8 cellular contexts compared by ENCODE assay signal in genomic region chr7:33128631-33128989, GRCh38. TPM values are rescaled to one million over a fixed set of nuclear protein-coding genes. Genes with fewer than 3 reads are reported as not detected.
DNase-seq lines count a peak whose midpoint lies in the region; ATAC-seq, FAIRE-seq and TF ChIP-seq lines count a peak whose summit lies in the region.

No MANE protein-coding gene starts in this region.

- H3K4me1 ChIP-seq in keratinocyte (ENCODE audit: control insufficient read depth, extremely low read depth, insufficient read depth, low read length) (peaks cover 3% of the 10 kb centered on the region), stomach smooth muscle (ENCODE audit: control insufficient read depth, insufficient read depth, low read length) (peaks cover 9% of the 10 kb centered on the region)

- peaks cover 3% of the 10 kb centered on the region for H3K27me3 Mint-ChIP-seq in activated naive CD8-positive, alpha-beta T cell treated with anti-CD3 and anti-CD28 coated beads, Interleukin-2, amount 10 ng/mL, durations not matched to agents 7 days and 5 days

- ATAC-seq in activated naive CD8-positive, alpha-beta T cell treated with anti-CD3 and anti-CD28 coated beads, Interleukin-2, amount 10 ng/mL, durations not matched to agents 7 days and 5 days (ENCODE audit: low read depth): no peak
- no peak for ATAC-seq in esophagus mucosa

- DNase-seq in DMS153 treated with DMSO at 0.1 percent for 48 hours (lab: John Stamatoyannopoulos, UW; ENCODE audit: unreplicated experiment) (peak; percentile 61), DMS153 (lab: John Stamatoyannopoulos, UW) (no peak), keratinocyte (ENCODE audit: low read depth, low spot score) (no peak), NCI-H2196 treated with DMSO at 0.1 percent for 48 hours (lab: John Stamatoyannopoulos, UW; ENCODE audit: unreplicated experiment) (no peak)
- no peak for DNase-seq in activated naive CD8-positive, alpha-beta T cell treated with anti-CD3 and anti-CD28 coated beads, Interleukin-2, amount 10 ng/mL, durations not matched to agents 7 days and 5 days
- no peak for DNase-seq in activated CD4-positive, CD25-positive, alpha-beta regulatory T cell (lab: John Stamatoyannopoulos, UW)

- peak overlapping the region; percentile 86 for H3K27ac Mint-ChIP-seq in activated naive CD8-positive, alpha-beta T cell treated with anti-CD3 and anti-CD28 coated beads, Interleukin-2, amount 10 ng/mL, durations not matched to agents 7 days and 5 days

- H3K9me3 Mint-ChIP-seq in activated naive CD8-positive, alpha-beta T cell treated with anti-CD3 and anti-CD28 coated beads, Interleukin-2, amount 10 ng/mL, durations not matched to agents 7 days and 5 days: no peaks in the 10 kb centered on the region

- POLR2A ChIA-PET in activated naive CD8-positive, alpha-beta T cell treated with anti-CD3 and anti-CD28 coated beads, Interleukin-2, amount 10 ng/mL, durations not matched to agents 7 days and 5 days (lab: Charles Lee): no interaction called here

- peak overlapping the region; percentile 81 for H3K4me2 ChIP-seq in keratinocyte (ENCODE audit: control insufficient read depth, extremely low read depth, insufficient read depth, low read depth, low read length)

- H3K27ac ChIP-seq in keratinocyte (ENCODE audit: control insufficient read depth, insufficient read depth, low read length): peak overlapping the region; percentile 51
- H3K27ac ChIP-seq in stomach smooth muscle (ENCODE audit: low read length): peak overlapping the region; percentile 73

- H3K79me2 ChIP-seq in keratinocyte (ENCODE audit: control insufficient read depth, insufficient read depth, low read length): no peaks in the 10 kb centered on the region

- H2AFZ ChIP-seq in keratinocyte (ENCODE audit: control insufficient read depth, low read length): peak overlapping the region; percentile 99

- H3K36me3 ChIP-seq in keratinocyte (ENCODE audit: control insufficient read depth in 2 of 2, extremely low read depth in 1 of 2, insufficient read depth in 2 of 2, low read length in 2 of 2): no peaks in the 10 kb centered on the region
- no peaks in the 10 kb centered on the region for H3K36me3 ChIP-seq in stomach smooth muscle (ENCODE audit: control insufficient read depth in 2 of 2, insufficient read depth in 2 of 2, low read length in 2 of 2)

- H3K9me3 ChIP-seq in keratinocyte (ENCODE audit: control insufficient read depth, low read depth, low read length): no peaks in the 10 kb centered on the region
- H3K9me3 ChIP-seq in stomach smooth muscle (ENCODE audit: control insufficient read depth in 2 of 2, low read length in 2 of 2): no peaks in the 10 kb centered on the region

- dilution Hi-C loops in keratinocyte (cut with MboI; ENCODE audit: extremely low pct_ligation_motif_present, low sequenced_read_pairs): no loop called here

- H3K36me3 Mint-ChIP-seq in activated naive CD8-positive, alpha-beta T cell treated with anti-CD3 and anti-CD28 coated beads, Interleukin-2, amount 10 ng/mL, durations not matched to agents 7 days and 5 days: peaks cover 3% of the 10 kb centered on the region

- peaks cover 15% of the 10 kb centered on the region for H3K4me1 Mint-ChIP-seq in activated naive CD8-positive, alpha-beta T cell treated with anti-CD3 and anti-CD28 coated beads, Interleukin-2, amount 10 ng/mL, durations not matched to agents 7 days and 5 days

- H3K9ac ChIP-seq in keratinocyte (ENCODE audit: control insufficient read depth, extremely low read depth, insufficient read depth, low read length) (peak overlapping the region; percentile 66), stomach smooth muscle (ENCODE audit: low read length in 2 of 2) (peak overlapping the region; percentile 74 to 83)

- no peak for FAIRE-seq in keratinocyte (lab: Jason Lieb, UNC)

- H3K4me3 ChIP-seq in keratinocyte (ENCODE audit: control insufficient read depth in 2 of 3, extremely low read depth in 1 of 3, insufficient read depth in 2 of 3, low read depth in 1 of 3, low read length in 3 of 3) (peak overlapping the region; percentile 83 to 89 (median 85)), stomach smooth muscle (ENCODE audit: low read length in 2 of 2) (peak overlapping the region; percentile 85 to 98)

- H3K4me3 Mint-ChIP-seq in activated naive CD8-positive, alpha-beta T cell treated with anti-CD3 and anti-CD28 coated beads, Interleukin-2, amount 10 ng/mL, durations not matched to agents 7 days and 5 days: peak overlapping the region; percentile 96

- H3K9me1 ChIP-seq in keratinocyte (ENCODE audit: control insufficient read depth, extremely low read depth, insufficient read depth, low read length): no peaks in the 10 kb centered on the region

- TF ChIP-seq CTCF in keratinocyte (optimal IDR thresholded peaks at IDR 0.05 in 1 of 3, IDR thresholded peaks at IDR 0.05 in 1 of 3, conservative IDR thresholded peaks at IDR 0.05 in 1 of 3; ENCODE audit: extremely low read depth in 1 of 3, insufficient read depth in 2 of 3, low read length in 3 of 3): no peak

- H3K27me3 ChIP-seq in keratinocyte (ENCODE audit: control insufficient read depth, extremely low read depth, insufficient read depth, low read length) (no peaks in the 10 kb centered on the region), stomach smooth muscle (ENCODE audit: control insufficient read depth in 1 of 2, insufficient read depth in 2 of 2, low read length in 2 of 2) (no peaks in the 10 kb centered on the region)

- no peaks in the 10 kb centered on the region for H4K20me1 ChIP-seq in keratinocyte (ENCODE audit: control insufficient read depth, extremely low read depth, insufficient read depth, low read length)

RNA-seq across cellular contexts. Expression of gene BBS9, which starts 0.8 kb away (rescaled TPM):
- total RNA-seq in activated naive CD8-positive, alpha-beta T cell treated with anti-CD3 and anti-CD28 coated beads, Interleukin-2, amount 10 ng/mL, durations not matched to agents 7 days and 5 days: 10 to 100 TPM; 13.7 to 17.2 TPM
- 6.9 to 7.9 TPM (median 7.6 TPM) in 3 replicates for polyA plus RNA-seq in keratinocyte
- polyA plus RNA-seq in keratinocyte (2011; ENCODE audit: low read depth): 6.0 TPM
- polyA plus RNA-seq in keratinocyte (2011; cell fraction: cytosol; rRNA removed): 5.5 and 8.8 TPM in 2 replicates
- polyA plus RNA-seq in keratinocyte (2011; cell fraction: nucleus; rRNA removed): 7.6 and 8.8 TPM in 2 replicates
- 2.9 and 5.4 TPM in 2 replicates for polyA plus RNA-seq in keratinocyte (2012; ENCODE audit: low replicate concordance)
- 10.1 to 16.3 TPM (median 12.8 TPM) in 3 replicates for polyA minus RNA-seq in keratinocyte
- polyA minus RNA-seq in keratinocyte (2011; cell fraction: cytosol; rRNA and poly(A)+ RNA removed): 7.3 TPM
- 17.4 and 29.4 TPM in 2 replicates for polyA minus RNA-seq in keratinocyte (2011; cell fraction: nucleus; rRNA and poly(A)+ RNA removed)
- 8.8 TPM for total RNA-seq in esophagus mucosa

RNA-seq across cellular contexts. Expression of gene RP9, which starts 19.4 kb away (rescaled TPM):
- 10 to 100 TPM; 12.8 to 13.6 TPM for total RNA-seq in activated naive CD8-positive, alpha-beta T cell treated with anti-CD3 and anti-CD28 coated beads, Interleukin-2, amount 10 ng/mL, durations not matched to agents 7 days and 5 days
- 11.1 to 20.6 TPM (median 17.4 TPM) in 3 replicates for polyA plus RNA-seq in keratinocyte
- polyA plus RNA-seq in keratinocyte (2011; ENCODE audit: low read depth): 18.6 TPM
- 10.6 and 14.8 TPM in 2 replicates for polyA plus RNA-seq in keratinocyte (2011; cell fraction: cytosol; rRNA removed)
- polyA plus RNA-seq in keratinocyte (2011; cell fraction: nucleus; rRNA removed): 8.6 and 13.1 TPM in 2 replicates
- polyA plus RNA-seq in keratinocyte (2012; ENCODE audit: low replicate concordance): 9.9 and 20.8 TPM in 2 replicates
- polyA minus RNA-seq in keratinocyte: 2.9 to 4.6 TPM (median 4.3 TPM) in 3 replicates
- polyA minus RNA-seq in keratinocyte (2011; cell fraction: cytosol; rRNA and poly(A)+ RNA removed): 10.2 TPM
- polyA minus RNA-seq in keratinocyte (2011; cell fraction: nucleus; rRNA and poly(A)+ RNA removed): 2.4 and 2.9 TPM in 2 replicates
- 4.8 TPM for total RNA-seq in esophagus mucosa
